In genomic region chr4:88357262-88357661, GRCh38 we compare ENCODE assay signal across 27 cellular contexts.
"Had no signal": no experiment of that assay in that cellular context is flagged by ENCODE, and none has a peak within 500 bp of the region (broad histone marks: within the 10 kb centered on the region; RNA-seq: fewer than 3 reads in every experiment).

No MANE protein-coding gene starts in this region.

- H3K4me1 Mint-ChIP-seq: stimulated activated effector memory CD8-positive, alpha-beta T cell treated with anti-CD3 and anti-CD28 coated beads, Interleukin-12 subunit alpha, Interleukin-12 subunit beta, amount 100 ng/mL, for 72 hours; stimulated activated memory B cell treated with anti-CD40 and anti-IgM and Interleukin-4, amounts not matched to agents 10 μg/mL and 1 μg/mL and 100 μg/mL, for 72 hours; stimulated activated naive B cell treated with anti-CD40 and anti-IgM and Interleukin-4, amounts not matched to agents 10 μg/mL and 1 μg/mL and 100 μg/mL, for 72 hours; stimulated activated naive CD8-positive, alpha-beta T cell treated with anti-CD3 and anti-CD28 coated beads, Interleukin-15, amount 100 ng/mL, for 72 hours had no signal

- H3K36me3 ChIP-seq: stomach, suprapubic skin, thoracic aorta, thyroid gland, tibial artery, tibial nerve, transverse colon, upper lobe of left lung, upper lobe of right lung, uterus, vagina had no signal

- H3K27me3 ChIP-seq: stomach, suprapubic skin, testis, thyroid gland, tibial artery, tibial nerve, transverse colon, upper lobe of left lung, upper lobe of right lung, uterus, vagina had no signal

- H3K27me3 Mint-ChIP-seq: stimulated activated memory B cell treated with anti-CD40 and anti-IgM and Interleukin-4, amounts not matched to agents 10 μg/mL and 1 μg/mL and 100 μg/mL, for 72 hours; stimulated activated naive CD8-positive, alpha-beta T cell treated with anti-CD3 and anti-CD28 coated beads, Interleukin-15, amount 100 ng/mL, for 72 hours; stimulated activated naive CD8-positive, alpha-beta T cell treated with anti-CD3 and anti-CD28 coated beads, Interleukin-15, Interleukin-2, amounts not matched to agents 100 ng/mL and 50 ng/mL, for 24 hours; type B pancreatic cell had no signal

- H3K9me3 Mint-ChIP-seq: stimulated activated effector memory CD8-positive, alpha-beta T cell treated with anti-CD3 and anti-CD28 coated beads, Interleukin-12 subunit alpha, Interleukin-12 subunit beta, amount 100 ng/mL, for 72 hours; type B pancreatic cell had no signal

- H3K27ac ChIP-seq: stomach, suprapubic skin, testis, thoracic aorta, thyroid gland, tibial artery, tibial nerve, transverse colon, upper lobe of left lung, upper lobe of right lung, uterus, vagina had no signal

- H3K4me3 Mint-ChIP-seq: stimulated activated effector memory CD8-positive, alpha-beta T cell treated with anti-CD3 and anti-CD28 coated beads, Interleukin-12 subunit alpha, Interleukin-12 subunit beta, amount 100 ng/mL, for 72 hours; stimulated activated memory B cell treated with anti-CD40 and anti-IgM and Interleukin-4, amounts not matched to agents 10 μg/mL and 1 μg/mL and 100 μg/mL, for 72 hours; stimulated activated naive B cell treated with anti-CD40 and anti-IgM and Interleukin-4, amounts not matched to agents 10 μg/mL and 1 μg/mL and 100 μg/mL, for 72 hours; stimulated activated naive CD8-positive, alpha-beta T cell treated with anti-CD3 and anti-CD28 coated beads, Interleukin-15, amount 100 ng/mL, for 72 hours; stimulated activated naive CD8-positive, alpha-beta T cell treated with anti-CD3 and anti-CD28 coated beads, Interleukin-15, Interleukin-2, amounts not matched to agents 100 ng/mL and 50 ng/mL, for 24 hours; type B pancreatic cell had no signal

- H3K36me3 Mint-ChIP-seq: stimulated activated effector memory CD8-positive, alpha-beta T cell treated with anti-CD3 and anti-CD28 coated beads, Interleukin-12 subunit alpha, Interleukin-12 subunit beta, amount 100 ng/mL, for 72 hours; type B pancreatic cell had no signal

- H3K4me3 ChIP-seq: stomach, suprapubic skin, testis, thoracic aorta, thyroid gland, tibial artery, tibial nerve, transverse colon, upper lobe of left lung, upper lobe of right lung, uterus, vagina had no signal

- H3K27ac Mint-ChIP-seq: stimulated activated effector memory CD8-positive, alpha-beta T cell treated with anti-CD3 and anti-CD28 coated beads, Interleukin-12 subunit alpha, Interleukin-12 subunit beta, amount 100 ng/mL, for 72 hours; stimulated activated memory B cell treated with anti-CD40 and anti-IgM and Interleukin-4, amounts not matched to agents 10 μg/mL and 1 μg/mL and 100 μg/mL, for 72 hours; stimulated activated naive B cell treated with anti-CD40 and anti-IgM and Interleukin-4, amounts not matched to agents 10 μg/mL and 1 μg/mL and 100 μg/mL, for 72 hours; stimulated activated naive CD8-positive, alpha-beta T cell treated with anti-CD3 and anti-CD28 coated beads, Interleukin-15, amount 100 ng/mL, for 72 hours; stimulated activated naive CD8-positive, alpha-beta T cell treated with anti-CD3 and anti-CD28 coated beads, Interleukin-15, Interleukin-2, amounts not matched to agents 100 ng/mL and 50 ng/mL, for 24 hours; type B pancreatic cell had no signal

- DNase-seq: stimulated activated CD4-positive, alpha-beta T cell treated with anti-CD3 and anti-CD28 coated beads, Interleukin-2, amount 100 ng/mL, for 48 hours; stimulated activated CD4-positive, alpha-beta T cell treated with anti-CD3 and anti-CD28 coated beads, Interleukin-4, amount 100 ng/mL, for 1 hour; stimulated activated CD4-positive, alpha-beta T cell treated with anti-CD3 and anti-CD28 coated beads, Interleukin-4, amount 100 ng/mL, for 24 hours; stimulated activated CD4-positive, alpha-beta T cell treated with anti-CD3 and anti-CD28 coated beads, Interleukin-4, amount 100 ng/mL, for 4 hours; stimulated activated CD8-positive, alpha-beta memory T cell treated with anti-CD3 and anti-CD28 coated beads, Interleukin-4, amount 100 ng/mL, for 48 hours; stimulated activated naive B cell treated with anti-CD40 and anti-IgM and Interleukin-4, amounts not matched to agents 10 μg/mL and 1 μg/mL and 100 μg/mL, for 72 hours; stimulated activated naive CD4-positive, alpha-beta T cell; stimulated activated naive CD4-positive, alpha-beta T cell treated with Interleukin-2 at 50 U/mL for 16 hours; stimulated activated naive CD8-positive, alpha-beta T cell treated with anti-CD3 and anti-CD28 coated beads, Interleukin-15, amount 100 ng/mL, for 72 hours; stimulated activated naive CD8-positive, alpha-beta T cell treated with anti-CD3 and anti-CD28 coated beads, Interleukin-15, Interleukin-2, amounts not matched to agents 100 U/mL and 50 U/mL, for 24 hours; stomach; substantia nigra; testis; thyroid gland; tibial artery; transverse colon; upper lobe of left lung; upper lobe of right lung; uterus had no signal

- ATAC-seq: stimulated activated effector memory CD8-positive, alpha-beta T cell treated with anti-CD3 and anti-CD28 coated beads, Interleukin-12 subunit alpha, Interleukin-12 subunit beta, amount 100 ng/mL, for 72 hours; stimulated activated memory B cell treated with anti-CD40 and anti-IgM and Interleukin-4, amounts not matched to agents 10 μg/mL and 1 μg/mL and 100 μg/mL, for 72 hours; stimulated activated naive B cell treated with anti-CD40 and anti-IgM and Interleukin-4, amounts not matched to agents 10 μg/mL and 1 μg/mL and 100 μg/mL, for 72 hours; stimulated activated naive CD8-positive, alpha-beta T cell treated with anti-CD3 and anti-CD28 coated beads, Interleukin-15, amount 100 ng/mL, for 72 hours; stimulated activated naive CD8-positive, alpha-beta T cell treated with anti-CD3 and anti-CD28 coated beads, Interleukin-15, Interleukin-2, amounts not matched to agents 100 U/mL and 50 U/mL, for 24 hours; upper lobe of right lung had no signal

- H3K4me1 ChIP-seq: stomach, suprapubic skin, testis, thyroid gland, tibial artery, tibial nerve, transverse colon, upper lobe of right lung, uterus had no signal

- H3K9me3 ChIP-seq: testis, thoracic aorta, thyroid gland, transverse colon, upper lobe of right lung, uterus, vagina had no signal
